In the genomic region with DNA sequence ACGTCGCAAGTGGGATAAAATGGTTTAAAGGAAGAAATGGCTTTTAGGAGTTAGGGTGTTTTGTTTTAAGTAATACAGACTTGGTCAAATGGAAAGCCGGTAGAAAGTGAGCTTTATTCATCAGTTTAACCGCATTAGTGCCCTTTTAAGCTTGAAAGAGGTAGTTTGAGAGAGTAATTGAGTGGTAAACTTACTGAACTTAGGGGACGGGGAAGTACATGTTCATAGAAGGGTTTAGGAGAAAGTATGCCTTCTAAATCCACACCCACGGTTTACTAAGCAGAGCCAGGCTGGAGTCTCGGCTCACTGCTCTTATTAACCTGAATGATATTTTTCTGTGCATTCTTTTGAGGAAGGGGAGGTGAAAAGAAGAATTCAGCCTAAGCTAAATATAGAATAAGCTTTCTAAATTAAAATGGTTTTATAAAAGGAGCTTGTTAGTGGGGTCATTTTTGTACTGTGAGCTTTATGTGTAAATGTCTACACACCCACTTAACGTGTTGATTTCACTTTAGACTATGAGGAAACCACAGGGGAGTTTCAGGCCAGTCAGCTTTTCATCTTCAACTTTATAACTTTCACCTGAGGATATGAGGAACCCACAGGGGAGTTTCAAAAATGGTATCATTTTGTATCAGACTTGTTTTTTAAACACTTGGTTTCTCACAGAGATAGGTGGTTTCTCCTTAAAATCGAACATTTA, we compare ENCODE assay signal across 7 cellular contexts. TPM values are rescaled to one million over a fixed set of nuclear protein-coding genes. Genes with fewer than 3 reads are reported as not detected.
A peak's percentile ranks its signal among the peaks of the same experiment; 100 is the strongest.
DNase-seq lines count a peak whose midpoint lies in the region; ATAC-seq and TF ChIP-seq lines count a peak whose summit lies in the region.
"Not testable (repeated sequence)": the region's sequence is repeated elsewhere in the genome, so short reads cannot be mapped to it uniquely, and the experiment has no call there.

No MANE protein-coding gene starts in this region.

- not testable (repeated sequence) for H3K36me3 ChIP-seq in MG63, sigmoid colon

- H3K9me3 Mint-ChIP-seq in activated CD4-positive, alpha-beta memory T cell treated with anti-CD3 and anti-CD28 coated beads for 36 hours; MCF 10A (ENCODE audit: unreplicated experiment): not testable (repeated sequence)

- CTCF ChIA-PET in activated CD4-positive, alpha-beta memory T cell treated with anti-CD3 and anti-CD28 coated beads for 36 hours (lab: Charles Lee); MCF 10A (lab: Yijun Ruan, JAX): not testable (repeated sequence)

- H3K9me3 ChIP-seq in MG63; right cardiac atrium (ENCODE audit: control insufficient read depth, low read length); sigmoid colon: not testable (repeated sequence)

- H3K27me3 ChIP-seq in MG63; right cardiac atrium (ENCODE audit: control insufficient read depth, insufficient read depth); sigmoid colon: not testable (repeated sequence)

- not testable (repeated sequence) for H3K36me3 Mint-ChIP-seq in activated CD4-positive, alpha-beta memory T cell treated with anti-CD3 and anti-CD28 coated beads for 36 hours; MCF 10A (ENCODE audit: insufficient read depth, unreplicated experiment)

- H3K4me3 ChIP-seq in MG63, result peak overlapping the region; percentile 22; the same call in 1 of the 2 replicates
- H3K4me3 ChIP-seq in right cardiac atrium (ENCODE audit: low read length), result peak overlapping the region; percentile 31
- H3K4me3 ChIP-seq in sigmoid colon, result peak overlapping the region; percentile 22 to 58 (median 36)

- H3K4me1 Mint-ChIP-seq in activated CD4-positive, alpha-beta memory T cell treated with anti-CD3 and anti-CD28 coated beads for 36 hours (ENCODE audit: low read depth), result peaks cover 13% of the 10 kb centered on the region
- H3K4me1 Mint-ChIP-seq in MCF 10A (ENCODE audit: insufficient read depth, unreplicated experiment), result not testable (repeated sequence)

- not testable (repeated sequence) for H3K27ac ChIP-seq in right cardiac atrium (ENCODE audit: low read length)
- H3K27ac ChIP-seq in sigmoid colon, result peak overlapping the region; percentile 65 to 74 (median 72)

- POLR2A ChIA-PET in activated CD4-positive, alpha-beta memory T cell treated with anti-CD3 and anti-CD28 coated beads for 36 hours (lab: Charles Lee); MCF 10A (lab: Yijun Ruan, JAX): not testable (repeated sequence)

- not testable (repeated sequence) for TF ChIP-seq POLR2A in sigmoid colon (IDR thresholded peaks at IDR 0.05)

- intact Hi-C loops in activated CD4-positive, alpha-beta memory T cell treated with anti-CD3 and anti-CD28 coated beads for 36 hours (cut with micrococcal nuclease); MCF 10A (cut with micrococcal nuclease); right cardiac atrium (cut with DNase I); sigmoid colon (cut with DNase I): not testable (repeated sequence)

- peak overlapping the region; percentile 84 for H3K27ac Mint-ChIP-seq in activated CD4-positive, alpha-beta memory T cell treated with anti-CD3 and anti-CD28 coated beads for 36 hours
- H3K27ac Mint-ChIP-seq in MCF 10A (ENCODE audit: low read depth, unreplicated experiment), result peak overlapping the region; percentile 43

- not testable (repeated sequence) for TF ChIP-seq CTCF in MCF 10A (IDR thresholded peaks at IDR 0.05; ENCODE audit: unreplicated experiment); sigmoid colon (IDR thresholded peaks at IDR 0.05)

- WGBS in right cardiac atrium, result 5% methylated on average over 8 of the region's 9 CpGs
- WGBS in sigmoid colon, 2 donors, result 12 to 43% methylated on average over 8 of the region's 9 CpGs

- peak overlapping the region; percentile 61 for H3K4me3 Mint-ChIP-seq in activated CD4-positive, alpha-beta memory T cell treated with anti-CD3 and anti-CD28 coated beads for 36 hours
- peak overlapping the region; percentile 70 for H3K4me3 Mint-ChIP-seq in MCF 10A (ENCODE audit: unreplicated experiment)

- DNase-seq in MG63, result peak; percentile 4
- peak; percentile 36 for DNase-seq in activated CD4-positive, alpha-beta memory T cell treated with anti-CD3 and anti-CD28 coated beads for 36 hours
- not testable (repeated sequence) for DNase-seq in MCF 10A (ENCODE audit: unreplicated experiment); right cardiac atrium; sigmoid colon

- TF ChIP-seq EP300 in sigmoid colon (IDR thresholded peaks at IDR 0.05), result not testable (repeated sequence)

- ATAC-seq in GM18868 (IDR thresholded peaks at IDR 0.05; ENCODE audit: unreplicated experiment) (peak; percentile 80), HG02759 (IDR thresholded peaks at IDR 0.05; ENCODE audit: unreplicated experiment) (peak; percentile 56)
- ATAC-seq in right cardiac atrium, result not testable (repeated sequence)

- not testable (repeated sequence) for H3K27me3 Mint-ChIP-seq in activated CD4-positive, alpha-beta memory T cell treated with anti-CD3 and anti-CD28 coated beads for 36 hours; MCF 10A (ENCODE audit: insufficient read depth, unreplicated experiment)

- not testable (repeated sequence) for H3K4me1 ChIP-seq in right cardiac atrium (ENCODE audit: control insufficient read depth, insufficient read depth, low read length); sigmoid colon

- BruUV-seq in MCF 10A (replicated peaks; lab: Mats Ljungman, UMichigan), result not testable (repeated sequence)

RNA-seq across cellular contexts. Expression of a gene that starts 26.5 kb away (rescaled TPM):
- 1.3 TPM in 1 of 2 replicates, not detected in the other for total RNA-seq in MG63 (2014; rRNA removed; shearing (Covaris generic); ENCODE audit: low replicate concordance)
- total RNA-seq in activated CD4-positive, alpha-beta memory T cell treated with anti-CD3 and anti-CD28 coated beads for 36 hours, result under 1 TPM in 1 of 2 experiments, not detected in 1; 0.46 TPM
- 1.2 and 1.6 TPM in 2 replicates for total RNA-seq in MCF 10A (2022)
- total RNA-seq in right cardiac atrium, result 1 to 10 TPM; 2.3 to 4.0 (median 3.0) TPM
- 0.91 TPM for polyA plus RNA-seq in right cardiac atrium
- total RNA-seq in sigmoid colon, result under 1 TPM; 0.27 to 0.82 (median 0.63) TPM
- under 1 TPM in 1 of 3 donors, not detected in 2; 0.16 TPM for polyA plus RNA-seq in sigmoid colon
